Comparison of ENCODE assay signal across 18 cellular contexts in the genomic region with DNA sequence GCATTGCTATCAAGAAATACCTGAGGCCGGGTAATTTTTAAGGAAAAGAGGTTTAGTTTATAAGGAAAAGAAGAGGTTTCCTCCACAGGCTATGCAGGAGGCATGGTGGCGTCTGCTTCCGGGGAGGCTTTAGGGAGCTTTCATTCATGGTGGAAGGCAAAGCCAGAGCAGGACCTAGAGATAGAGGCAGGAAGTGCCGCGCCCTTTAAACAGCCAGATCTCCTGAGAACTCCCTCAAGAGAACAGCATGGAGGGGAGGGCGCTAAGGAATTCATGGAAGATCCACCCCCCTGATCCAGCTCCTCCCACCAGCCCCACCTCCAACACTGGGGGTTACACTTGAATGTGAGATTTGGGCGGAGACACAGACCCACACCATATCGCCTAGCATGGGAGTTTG.
DNase-seq lines count a peak whose midpoint lies in the region; ATAC-seq lines count a peak whose summit lies in the region.
"Had no signal": no experiment of that assay in that cellular context is flagged by ENCODE, and none has a peak within 500 bp of the region (broad histone marks: within the 10 kb centered on the region; RNA-seq: fewer than 3 reads in every experiment).

No MANE protein-coding gene starts in this region.

- ATAC-seq in HG03571 (IDR thresholded peaks at IDR 0.05; ENCODE audit: unreplicated experiment) = no peak
- ATAC-seq: GM12878 had no signal

- H3K9ac ChIP-seq in endocrine pancreas (ENCODE audit: control insufficient read depth, insufficient read depth, low read length) (no peak overlapping the region), mucosa of rectum (ENCODE audit: low read depth in 1 of 2, low read length in 2 of 2) (peak overlapping the region in 1 of 2 donors; percentile 17)
- H3K9ac ChIP-seq: SK-N-SH had no signal

- no peaks in the 10 kb centered on the region for H3K36me3 ChIP-seq in endocrine pancreas (ENCODE audit: control insufficient read depth, insufficient read depth, low read length)
- H3K36me3 ChIP-seq in mucosa of rectum (ENCODE audit: control insufficient read depth in 2 of 2, insufficient read depth in 2 of 2, low read length in 2 of 2) = no peaks in the 10 kb centered on the region

- H3K9me3 ChIP-seq in endocrine pancreas (ENCODE audit: control insufficient read depth, low read length) = no peaks in the 10 kb centered on the region
- no peaks in the 10 kb centered on the region for H3K9me3 ChIP-seq in mucosa of rectum (ENCODE audit: control insufficient read depth in 2 of 2, low read length in 2 of 2)
- H3K9me3 ChIP-seq: SK-N-SH had no signal

- H3K4me3 ChIP-seq in endocrine pancreas (ENCODE audit: control insufficient read depth, insufficient read depth, low read length) (peak overlapping the region; percentile 31), mucosa of rectum (ENCODE audit: low read length in 2 of 2) (peak overlapping the region; percentile 52 to 65)
- H3K4me3 ChIP-seq: GM12878 had no signal

- peak overlapping the region; percentile 83 to 85 for H3K27ac ChIP-seq in mucosa of rectum (ENCODE audit: low read depth in 2 of 2, low read length in 2 of 2)
- H3K27ac ChIP-seq: 22Rv1 had no signal

- H3K27me3 ChIP-seq in endocrine pancreas (ENCODE audit: control insufficient read depth, insufficient read depth, low read length) (no peaks in the 10 kb centered on the region), mucosa of rectum (ENCODE audit: control insufficient read depth in 2 of 2, insufficient read depth in 2 of 2, low read length in 2 of 2) (no peaks in the 10 kb centered on the region)

- DNase-seq in ELF-1 (ENCODE audit: low read depth, low spot score) (peak; percentile 74), NCI-H69 (lab: John Stamatoyannopoulos, UW) (peak; percentile 16), NCI-H748 treated with DMSO at 0.1 percent for 48 hours (lab: John Stamatoyannopoulos, UW) (no peak), AG08396 (ENCODE audit: low spot score) (no peak), cortex of kidney (lab: John Stamatoyannopoulos, UW) (no peak)
- DNase-seq: COR-L47, MM.1S, NCI-H1092, NCI-H1436 treated with DMSO at 0.1 percent for 48 hours, NCI-H2029, NCI-H2171, SHP77 treated with DMSO at 0.1 percent for 48 hours had no signal

- H3K4me1 ChIP-seq in endocrine pancreas (ENCODE audit: control insufficient read depth, insufficient read depth, low read length) (no peaks in the 10 kb centered on the region), mucosa of rectum (ENCODE audit: control insufficient read depth in 2 of 2, insufficient read depth in 2 of 2, low read length in 2 of 2) (peaks cover 0 to 9% of the 10 kb centered on the region in 2 donors)

Comparison
In these comparisons a context has a peak if more than half of its experiments do, and no peak if none do; other contexts are left out.
1. DNase-seq: peak in ELF-1 (single experiment) and NCI-H69 (single experiment); none in NCI-H748 treated with DMSO at 0.1 percent for 48 hours (single experiment), AG08396 (single experiment) and cortex of kidney (single experiment).